ENCODE assay signal across 22 cellular contexts in the genomic region with DNA sequence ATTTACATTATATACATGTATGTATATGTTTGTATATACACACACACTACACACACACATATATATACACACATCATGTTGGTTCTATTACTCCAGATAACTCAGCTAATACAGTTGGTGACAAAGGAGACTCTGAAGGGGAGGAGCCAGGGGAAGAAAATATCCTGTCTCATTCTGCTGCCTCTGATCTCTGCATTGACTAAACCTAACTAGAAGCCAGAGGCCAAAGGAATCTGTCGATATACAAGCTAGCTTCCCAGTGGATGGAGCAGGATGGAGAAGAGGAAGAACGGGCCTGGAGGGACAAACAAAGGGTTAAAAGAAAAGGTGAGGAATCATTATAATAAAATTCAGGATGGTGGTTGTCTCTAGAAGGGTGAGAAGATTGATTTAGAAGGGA. TPM values are rescaled to one million over a fixed set of nuclear protein-coding genes. Genes with fewer than 3 reads are reported as not detected.
"Had no signal": no experiment of that assay in that cellular context is flagged by ENCODE, and none has a peak within 500 bp of the region (broad histone marks: within the 10 kb centered on the region; RNA-seq: fewer than 3 reads in every experiment).

No MANE protein-coding gene starts in this region.

- H3K9me3 Mint-ChIP-seq: dendritic cell treated with granulocyte-macrophage colony-stimulating factor and Interleukin-4, amounts not matched to agents 40 ng/mL and 50 ng/mL, for 4 days; effector memory CD8-positive, alpha-beta T cell; neural progenitor cell had no signal

- H3K4me1 ChIP-seq: neural progenitor cell, suprapubic skin, uterus had no signal

- H3K9me3 ChIP-seq: esophagus squamous epithelium, gastroesophageal sphincter, ovary, right atrium auricular region, suprapubic skin, thyroid gland, upper lobe of left lung, uterus had no signal

- H3K27me3 Mint-ChIP-seq: dendritic cell treated with granulocyte-macrophage colony-stimulating factor and Interleukin-4, amounts not matched to agents 40 ng/mL and 50 ng/mL, for 4 days; effector memory CD8-positive, alpha-beta T cell; natural killer cell treated with Interleukin-12 subunit alpha and Interleukin-12 subunit beta and Interleukin-15 and Interleukin-18, amount 100 ng/mL, for 72 hours had no signal

- H3K27ac ChIP-seq: esophagus squamous epithelium, gastroesophageal sphincter, neural progenitor cell, ovary, right atrium auricular region, suprapubic skin, thyroid gland, upper lobe of left lung, uterus had no signal

- H2AFZ ChIP-seq: neural progenitor cell had no signal

- H3K9ac ChIP-seq: neural progenitor cell had no signal

- H3K36me3 ChIP-seq: esophagus squamous epithelium, gastroesophageal sphincter, neural progenitor cell, ovary, right atrium auricular region, suprapubic skin, thyroid gland, upper lobe of left lung, uterus had no signal

- H3K4me2 ChIP-seq: neural progenitor cell had no signal

- H3K36me3 Mint-ChIP-seq: neural progenitor cell had no signal

- H3K4me3 ChIP-seq: esophagus squamous epithelium, gastroesophageal sphincter, neural progenitor cell, ovary, right atrium auricular region, suprapubic skin, thyroid gland, upper lobe of left lung, uterus had no signal

- ATAC-seq: gastroesophageal sphincter had no signal

- H3K27ac Mint-ChIP-seq: dendritic cell treated with granulocyte-macrophage colony-stimulating factor and Interleukin-4, amounts not matched to agents 40 ng/mL and 50 ng/mL, for 4 days; effector memory CD8-positive, alpha-beta T cell; mesothelial cell of epicardium; natural killer cell treated with Interleukin-12 subunit alpha and Interleukin-12 subunit beta and Interleukin-15 and Interleukin-18, amount 100 ng/mL, for 72 hours; neural progenitor cell had no signal

- DNase-seq: effector memory CD8-positive, alpha-beta T cell; esophagus squamous epithelium; foreskin fibroblast; glutamatergic neuron; islet precursor cell; mammary epithelial cell; nucleus accumbens; ovary; small intestine; stimulated activated CD4-positive, alpha-beta T cell treated with anti-CD3 and anti-CD28 coated beads, Interleukin-2, amount 100 ng/mL, for 48 hours; stimulated activated naive CD8-positive, alpha-beta T cell treated with anti-CD3 and anti-CD28 coated beads, Interleukin-15, Interleukin-2, amounts not matched to agents 100 U/mL and 50 U/mL, for 24 hours; thyroid gland; upper lobe of left lung; uterus had no signal

- H3K27me3 ChIP-seq: esophagus squamous epithelium, gastroesophageal sphincter, neural progenitor cell, ovary, right atrium auricular region, suprapubic skin, thyroid gland, upper lobe of left lung, uterus had no signal

- H3K4me3 Mint-ChIP-seq: dendritic cell treated with granulocyte-macrophage colony-stimulating factor and Interleukin-4, amounts not matched to agents 40 ng/mL and 50 ng/mL, for 4 days; effector memory CD8-positive, alpha-beta T cell; mesothelial cell of epicardium; natural killer cell treated with Interleukin-12 subunit alpha and Interleukin-12 subunit beta and Interleukin-15 and Interleukin-18, amount 100 ng/mL, for 72 hours; neural progenitor cell had no signal

RNA-seq across cellular contexts. Expression of a gene that starts 34.6 kb away (rescaled TPM):
- total RNA-seq: epithelial cell of proximal tubule, esophagus squamous epithelium, mammary epithelial cell, suprapubic skin, thyroid gland had no signal
- polyA plus RNA-seq: mammary epithelial cell had no signal
